Comparison of ENCODE assay signal across 9 cellular contexts in genomic region chr1:151529211-151529702, GRCh38. TPM values are rescaled to one million over a fixed set of nuclear protein-coding genes. Genes with fewer than 3 reads are reported as not detected.
"Had no signal": no experiment of that assay in that cellular context is flagged by ENCODE, and none has a peak within 500 bp of the region (broad histone marks: within the 10 kb centered on the region; RNA-seq: fewer than 3 reads in every experiment).

No MANE protein-coding gene starts in this region.

- H3K9me3 Mint-ChIP-seq: GM23338, HFFc6, IgD-negative memory B cell had no signal

- H3K4me1 ChIP-seq: HAP-1 had no signal

- H3K4me3 Mint-ChIP-seq: GM23338, HFFc6, IgD-negative memory B cell had no signal

- ATAC-seq: GM23338, HCT116, HepG2 had no signal

- H3K36me3 Mint-ChIP-seq: IgD-negative memory B cell had no signal

- H3K4me3 ChIP-seq: GM23338, HAP-1 had no signal

- H3K9me3 ChIP-seq: HAP-1 had no signal

- H3K4me2 ChIP-seq: GM23338 had no signal

- DNase-seq: HFFc6 had no signal

- H3K27ac ChIP-seq: HL-60 had no signal

- FAIRE-seq: H1, H54, HepG2 had no signal

- H2AFZ ChIP-seq: GM23338 had no signal

- H3K27ac Mint-ChIP-seq: GM23338, HFFc6 had no signal

- H3K4me1 Mint-ChIP-seq: IgD-negative memory B cell had no signal

RNA-seq across cellular contexts. Expression of gene CGN, which starts 18.1 kb away (rescaled TPM):
- polyA plus RNA-seq: IgD-negative memory B cell had no signal
